In genomic region chr1:224498574-224499170, GRCh38 we compare ENCODE assay signal across 8 cellular contexts.
DNase-seq lines count a peak whose midpoint lies in the region; ATAC-seq, FAIRE-seq and TF ChIP-seq lines count a peak whose summit lies in the region.

No MANE protein-coding gene starts in this region.

- peaks cover 6% of the 10 kb centered on the region for H3K9me3 Mint-ChIP-seq in activated naive CD8-positive, alpha-beta T cell treated with anti-CD3 and anti-CD28 coated beads, Interleukin-2, amount 50 U/mL, for 24 hours

- peak overlapping the region; percentile 94 for H3K27ac Mint-ChIP-seq in activated naive CD8-positive, alpha-beta T cell treated with anti-CD3 and anti-CD28 coated beads, Interleukin-2, amount 50 U/mL, for 24 hours

- H4K20me1 ChIP-seq in keratinocyte (ENCODE audit: control insufficient read depth, extremely low read depth, insufficient read depth, low read length): no peaks in the 10 kb centered on the region

- H3K9ac ChIP-seq in keratinocyte (ENCODE audit: control insufficient read depth, extremely low read depth, insufficient read depth, low read length): peak overlapping the region; percentile 62

- H3K9me3 ChIP-seq in keratinocyte (ENCODE audit: control insufficient read depth, low read depth, low read length): peaks cover 2% of the 10 kb centered on the region

- H3K79me2 ChIP-seq in keratinocyte (ENCODE audit: control insufficient read depth, insufficient read depth, low read length): no peaks in the 10 kb centered on the region

- no peaks in the 10 kb centered on the region for H3K36me3 ChIP-seq in keratinocyte (ENCODE audit: control insufficient read depth in 2 of 2, extremely low read depth in 1 of 2, insufficient read depth in 2 of 2, low read length in 2 of 2)

- peak overlapping the region; percentile 65 for H3K4me3 Mint-ChIP-seq in activated naive CD8-positive, alpha-beta T cell treated with anti-CD3 and anti-CD28 coated beads, Interleukin-2, amount 50 U/mL, for 24 hours

- peak; percentile 80 for DNase-seq in ELF-1 (ENCODE audit: low read depth, low spot score)
- peak; percentile 77 for DNase-seq in HK-2 (ENCODE audit: unreplicated experiment)
- DNase-seq in activated naive CD8-positive, alpha-beta T cell treated with anti-CD3 and anti-CD28 coated beads, Interleukin-2, amount 50 U/mL, for 24 hours: peak; percentile 23
- no peak for DNase-seq in keratinocyte (ENCODE audit: low read depth, low spot score)
- DNase-seq in GM19240 (ENCODE audit: insufficient read length, low spot score): no peak
- no peak for DNase-seq in NCI-H2196 treated with DMSO at 0.1 percent for 48 hours (lab: John Stamatoyannopoulos, UW; ENCODE audit: unreplicated experiment)

- H3K4me1 Mint-ChIP-seq in activated naive CD8-positive, alpha-beta T cell treated with anti-CD3 and anti-CD28 coated beads, Interleukin-2, amount 50 U/mL, for 24 hours: peaks cover 41% of the 10 kb centered on the region

- H3K27ac ChIP-seq in keratinocyte (ENCODE audit: control insufficient read depth, insufficient read depth, low read length) (peak overlapping the region; percentile 96), temporal lobe (ENCODE audit: low read depth, low read length) (peak overlapping the region; percentile 77)

- H3K4me2 ChIP-seq in keratinocyte (ENCODE audit: control insufficient read depth, extremely low read depth, insufficient read depth, low read depth, low read length): peak overlapping the region; percentile 65

- H3K9me1 ChIP-seq in keratinocyte (ENCODE audit: control insufficient read depth, extremely low read depth, insufficient read depth, low read length): no peaks in the 10 kb centered on the region

- no peaks in the 10 kb centered on the region for H3K27me3 Mint-ChIP-seq in activated naive CD8-positive, alpha-beta T cell treated with anti-CD3 and anti-CD28 coated beads, Interleukin-2, amount 50 U/mL, for 24 hours

- ATAC-seq in activated naive CD8-positive, alpha-beta T cell treated with anti-CD3 and anti-CD28 coated beads, Interleukin-2, amount 50 U/mL, for 24 hours: no peak
- no peak for ATAC-seq in HG02970 (IDR thresholded peaks at IDR 0.05; ENCODE audit: low FRiP score, unreplicated experiment)

- dilution Hi-C loops in keratinocyte (cut with MboI; ENCODE audit: extremely low pct_ligation_motif_present, low sequenced_read_pairs): no loop called here

- peak overlapping the region; percentile 15 to 53 (median 16) for H3K4me3 ChIP-seq in keratinocyte (ENCODE audit: control insufficient read depth in 2 of 3, extremely low read depth in 1 of 3, insufficient read depth in 2 of 3, low read depth in 1 of 3, low read length in 3 of 3)

- H2AFZ ChIP-seq in keratinocyte (ENCODE audit: control insufficient read depth, low read length): peak overlapping the region; percentile 78

- H3K27me3 ChIP-seq in keratinocyte (ENCODE audit: control insufficient read depth, extremely low read depth, insufficient read depth, low read length): no peaks in the 10 kb centered on the region

- peak; percentile 75 for FAIRE-seq in keratinocyte (lab: Jason Lieb, UNC)

- no peak for TF ChIP-seq CTCF in keratinocyte (optimal IDR thresholded peaks at IDR 0.05 in 1 of 3, IDR thresholded peaks at IDR 0.05 in 1 of 3, conservative IDR thresholded peaks at IDR 0.05 in 1 of 3; ENCODE audit: extremely low read depth in 1 of 3, insufficient read depth in 2 of 3, low read length in 3 of 3)

- peaks cover 5% of the 10 kb centered on the region for H3K36me3 Mint-ChIP-seq in activated naive CD8-positive, alpha-beta T cell treated with anti-CD3 and anti-CD28 coated beads, Interleukin-2, amount 50 U/mL, for 24 hours (ENCODE audit: low read depth)

- peaks cover 46% of the 10 kb centered on the region for H3K4me1 ChIP-seq in keratinocyte (ENCODE audit: control insufficient read depth, extremely low read depth, insufficient read depth, low read length)

Comparison
In these comparisons a context has a peak if more than half of its experiments do, and no peak if none do; other contexts are left out.
1. DNase-seq: peak in ELF-1 (single experiment), HK-2 (single experiment) and activated naive CD8-positive, alpha-beta T cell treated with anti-CD3 and anti-CD28 coated beads, Interleukin-2, amount 50 U/mL, for 24 hours (single experiment); none in keratinocyte (single experiment), GM19240 (single experiment) and NCI-H2196 treated with DMSO at 0.1 percent for 48 hours (single experiment).